29 cellular contexts compared by ENCODE assay signal in genomic region chr3:69944931-69945493, GRCh38. TPM values are rescaled to one million over a fixed set of nuclear protein-coding genes. Genes with fewer than 3 reads are reported as not detected.
"Had no signal": no experiment of that assay in that cellular context is flagged by ENCODE, and none has a peak within 500 bp of the region (broad histone marks: within the 10 kb centered on the region; RNA-seq: fewer than 3 reads in every experiment).

No MANE protein-coding gene starts in this region.

- H3K27me3 Mint-ChIP-seq: activated B cell treated with CpG ODN at 0.5 μM for 24 hours; activated CD4-positive, alpha-beta T cell treated with anti-CD3 and anti-CD28 coated beads for 36 hours; activated T-cell treated with anti-CD3 and anti-CD28 coated beads, Interleukin-2, amount 50 U/mL, for 24 hours; activated T-helper 17 cell treated with anti-CD3 and anti-CD28 coated beads, Interleukin-2, amount 50 U/mL, for 72 hours; stimulated activated naive B cell treated with anti-CD40 and anti-IgM and Interleukin-4, amounts not matched to agents 10 μg/mL and 1 μg/mL and 100 μg/mL, for 72 hours had no signal

- H3K4me3 ChIP-seq: upper lobe of left lung had no signal

- H3K4me1 Mint-ChIP-seq: activated B cell treated with CpG ODN at 0.5 μM for 24 hours; activated CD4-positive, alpha-beta T cell treated with anti-CD3 and anti-CD28 coated beads for 36 hours; activated naive CD8-positive, alpha-beta T cell treated with anti-CD3 and anti-CD28 coated beads for 36 hours; activated T-helper 17 cell treated with anti-CD3 and anti-CD28 coated beads, Interleukin-2, amount 50 U/mL, for 72 hours; naive B cell; stimulated activated naive B cell treated with anti-CD40 and anti-IgM and Interleukin-4, amounts not matched to agents 10 μg/mL and 1 μg/mL and 100 μg/mL, for 72 hours had no signal

- H3K4me1 ChIP-seq: upper lobe of left lung had no signal

- H3K36me3 Mint-ChIP-seq: activated naive CD8-positive, alpha-beta T cell treated with anti-CD3 and anti-CD28 coated beads for 36 hours; naive B cell; stimulated activated naive B cell treated with anti-CD40 and anti-IgM and Interleukin-4, amounts not matched to agents 10 μg/mL and 1 μg/mL and 100 μg/mL, for 72 hours had no signal

- H3K27me3 ChIP-seq: upper lobe of left lung had no signal

- H3K9me3 Mint-ChIP-seq: activated B cell treated with CpG ODN at 0.5 μM for 24 hours; activated naive CD8-positive, alpha-beta T cell treated with anti-CD3 and anti-CD28 coated beads for 36 hours; activated T-cell treated with anti-CD3 and anti-CD28 coated beads, Interleukin-2, amount 50 U/mL, for 24 hours; activated T-helper 17 cell treated with anti-CD3 and anti-CD28 coated beads, Interleukin-2, amount 50 U/mL, for 72 hours; naive B cell; stimulated activated naive B cell treated with anti-CD40 and anti-IgM and Interleukin-4, amounts not matched to agents 10 μg/mL and 1 μg/mL and 100 μg/mL, for 72 hours; T-helper 1 cell treated with Interleukin-12 subunit alpha and Interleukin-12 subunit beta and Interleukin-4 antibody, amounts not matched to agents 30 μg/mL and 1 μg/mL, for 36 hours had no signal

- DNase-seq: activated B cell treated with CpG ODN at 0.5 μM for 24 hours; activated CD4-positive, alpha-beta T cell treated with anti-CD3 and anti-CD28 coated beads for 36 hours; activated CD4-positive, alpha-beta T cell treated with anti-CD3 and anti-CD28 coated beads, Interleukin-2, amount 50 U/mL, for 4 hours; activated CD8-positive, alpha-beta memory T cell treated with anti-CD3 and anti-CD28 coated beads for 24 hours; activated CD8-positive, alpha-beta memory T cell treated with anti-CD3 and anti-CD28 coated beads, Interleukin-2, amount 50 U/mL, for 4 hours; activated naive CD4-positive, alpha-beta T cell treated with Interleukin-2 at 50 U/mL for 16 hours; activated naive CD8-positive, alpha-beta T cell treated with anti-CD3 and anti-CD28 coated beads for 36 hours; activated T-cell treated with anti-CD3 and anti-CD28 coated beads, Interleukin-2, amount 50 U/mL, for 24 hours; effector CD8-positive, alpha-beta T cell; erythroblast; foreskin fibroblast; glutamatergic neuron; left colon; mesenchymal stem cell; naive B cell; occipital lobe; posterior cingulate gyrus; retina; stimulated activated CD4-positive, alpha-beta T cell treated with anti-CD3 and anti-CD28 coated beads, Interleukin-2, amount 100 ng/mL, for 48 hours; stimulated activated CD8-positive, alpha-beta memory T cell treated with anti-CD3 and anti-CD28 coated beads, Interleukin-4, amount 100 ng/mL, for 48 hours; stimulated activated naive B cell treated with anti-CD40 and anti-IgM and Interleukin-4, amounts not matched to agents 10 μg/mL and 1 μg/mL and 100 μg/mL, for 72 hours; upper lobe of left lung had no signal

- ATAC-seq: activated CD4-positive, alpha-beta T cell treated with anti-CD3 and anti-CD28 coated beads for 36 hours; activated T-helper 17 cell treated with anti-CD3 and anti-CD28 coated beads, Interleukin-2, amount 50 U/mL, for 72 hours; left colon; stimulated activated naive B cell treated with anti-CD40 and anti-IgM and Interleukin-4, amounts not matched to agents 10 μg/mL and 1 μg/mL and 100 μg/mL, for 72 hours had no signal

- H3K27ac Mint-ChIP-seq: activated B cell treated with CpG ODN at 0.5 μM for 24 hours; activated CD4-positive, alpha-beta T cell treated with anti-CD3 and anti-CD28 coated beads for 36 hours; activated naive CD8-positive, alpha-beta T cell treated with anti-CD3 and anti-CD28 coated beads for 36 hours; activated T-cell treated with anti-CD3 and anti-CD28 coated beads, Interleukin-2, amount 50 U/mL, for 24 hours; activated T-helper 17 cell treated with anti-CD3 and anti-CD28 coated beads, Interleukin-2, amount 50 U/mL, for 72 hours; naive B cell; stimulated activated naive B cell treated with anti-CD40 and anti-IgM and Interleukin-4, amounts not matched to agents 10 μg/mL and 1 μg/mL and 100 μg/mL, for 72 hours; T-helper 1 cell treated with Interleukin-12 subunit alpha and Interleukin-12 subunit beta and Interleukin-4 antibody, amounts not matched to agents 30 μg/mL and 1 μg/mL, for 36 hours had no signal

- H3K27ac ChIP-seq: upper lobe of left lung had no signal

- H3K4me3 Mint-ChIP-seq: activated B cell treated with CpG ODN at 0.5 μM for 24 hours; activated CD4-positive, alpha-beta T cell treated with anti-CD3 and anti-CD28 coated beads for 36 hours; activated naive CD8-positive, alpha-beta T cell treated with anti-CD3 and anti-CD28 coated beads for 36 hours; activated T-cell treated with anti-CD3 and anti-CD28 coated beads, Interleukin-2, amount 50 U/mL, for 24 hours; activated T-helper 17 cell treated with anti-CD3 and anti-CD28 coated beads, Interleukin-2, amount 50 U/mL, for 72 hours; naive B cell; stimulated activated naive B cell treated with anti-CD40 and anti-IgM and Interleukin-4, amounts not matched to agents 10 μg/mL and 1 μg/mL and 100 μg/mL, for 72 hours; T-helper 1 cell treated with Interleukin-12 subunit alpha and Interleukin-12 subunit beta and Interleukin-4 antibody, amounts not matched to agents 30 μg/mL and 1 μg/mL, for 36 hours had no signal

RNA-seq across cellular contexts. Expression of gene SAMMSON, which starts 54.5 kb away (rescaled TPM):
- total RNA-seq: activated B cell treated with CpG ODN at 0.5 μM for 24 hours; activated CD4-positive, alpha-beta T cell treated with anti-CD3 and anti-CD28 coated beads for 36 hours; activated naive CD8-positive, alpha-beta T cell treated with anti-CD3 and anti-CD28 coated beads for 36 hours; activated T-helper 17 cell treated with anti-CD3 and anti-CD28 coated beads, Interleukin-2, amount 50 U/mL, for 72 hours; bronchial epithelial cell; cerebellum; left colon; mucosa of gallbladder had no signal
- polyA plus RNA-seq: fibroblast of lung, neural cell had no signal
